In genomic region chr7:54778696-54779285, GRCh38 we compare ENCODE assay signal across 18 cellular contexts. TPM values are rescaled to one million over a fixed set of nuclear protein-coding genes. Genes with fewer than 3 reads are reported as not detected.
DNase-seq lines count a peak whose midpoint lies in the region; ATAC-seq, FAIRE-seq and TF ChIP-seq lines count a peak whose summit lies in the region.
"Had no signal": no experiment of that assay in that cellular context is flagged by ENCODE, and none has a peak within 500 bp of the region (broad histone marks: within the 10 kb centered on the region; RNA-seq: fewer than 3 reads in every experiment).

No MANE protein-coding gene starts in this region.

- H3K9me1 ChIP-seq in IMR-90 (ENCODE audit: insufficient read depth, low read length): no peaks in the 10 kb centered on the region

- peaks cover 11% of the 10 kb centered on the region; the same call in 1 of the 2 replicates for H3K9me2 ChIP-seq in GM23338 (ENCODE audit: insufficient read depth)
- no peaks in the 10 kb centered on the region for H3K9me2 ChIP-seq in Karpas-422 (replicated peaks; ENCODE audit: insufficient read depth, low read length)

- no peak overlapping the region for H2AK9ac ChIP-seq in IMR-90 (replicated peaks; ENCODE audit: low read depth, low read length, poor library complexity)

- peaks cover 8% of the 10 kb centered on the region; the same call in 1 of the 3 replicates for H3K4me1 ChIP-seq in A549
- H3K4me1 ChIP-seq in IMR-90 (ENCODE audit: control insufficient read depth, insufficient read depth, low read length): no peaks in the 10 kb centered on the region
- H3K4me1 ChIP-seq in astrocyte (ENCODE audit: insufficient read depth, low read length): no peaks in the 10 kb centered on the region
- H3K4me1 ChIP-seq in foreskin keratinocyte: no peaks in the 10 kb centered on the region
- peaks cover 18% of the 10 kb centered on the region for H3K4me1 ChIP-seq in GM23338 (ENCODE audit: insufficient read depth)
- H3K4me1 ChIP-seq in Karpas-422 (ENCODE audit: low read length): peaks cover 3% of the 10 kb centered on the region

- H3K14ac ChIP-seq in IMR-90 (replicated peaks; ENCODE audit: low read depth, low read length): no peak overlapping the region

- H4K20me1 ChIP-seq in IMR-90 (ENCODE audit: insufficient read depth, low read length) (no peaks in the 10 kb centered on the region), astrocyte (ENCODE audit: insufficient read depth, low read length) (no peaks in the 10 kb centered on the region), GM23338 (replicated peaks; ENCODE audit: insufficient read depth) (no peaks in the 10 kb centered on the region), Karpas-422 (ENCODE audit: insufficient read depth, low read depth, low read length) (no peaks in the 10 kb centered on the region)

- POLR2A ChIA-PET in A549 (lab: Yijun Ruan, JAX): no interaction called here
- POLR2A ChIA-PET in IMR-90 (lab: Charles Lee; ENCODE audit: unreplicated experiment): no interaction called here

- no peak overlapping the region for H4K5ac ChIP-seq in IMR-90 (ENCODE audit: low read depth, low read length)

- intact Hi-C loops in IMR-90 (cut with micrococcal nuclease): loop anchor here (10.0 kb wide), 2 partner anchors 416 to 796 kb away; partner anchors contain the start of gene VOPP1

- H3K4me1 Mint-ChIP-seq in astrocyte (ENCODE audit: low read depth, unreplicated experiment) (peaks cover 3% of the 10 kb centered on the region), GM23338 (peaks cover 24% of the 10 kb centered on the region)

- CTCF ChIA-PET in A549 (lab: Yijun Ruan, JAX): interaction anchor here (0.6 to 33.9 kb wide), 7 partner anchors 10 to 501 kb away, joined by 3 to 742 read pairs (median 4); no protein-coding TSS in a partner anchor
- CTCF ChIA-PET in IMR-90 (lab: Yijun Ruan, JAX): interaction anchor here (0.6 to 2.7 kb wide), 2 partner anchors 15 to 476 kb away, joined by 3 to 11 read pairs; no protein-coding TSS in a partner anchor

- no peaks in the 10 kb centered on the region for H3K9me3 ChIP-seq in A549
- H3K9me3 ChIP-seq in IMR-90 (ENCODE audit: control insufficient read depth, insufficient read depth, low read length): no peaks in the 10 kb centered on the region
- no peaks in the 10 kb centered on the region for H3K9me3 ChIP-seq in astrocyte (ENCODE audit: insufficient read depth, low read depth, low read length)
- H3K9me3 ChIP-seq in Karpas-422 (ENCODE audit: low read length): no peaks in the 10 kb centered on the region
- H3K9me3 ChIP-seq: HAP-1 had no signal

- no peak overlapping the region for H3K4ac ChIP-seq in IMR-90 (ENCODE audit: low read depth, low read length)

- TF ChIP-seq EP300 in A549 (IDR thresholded peaks at IDR 0.05): no peak

- no peak overlapping the region for H3K18ac ChIP-seq in IMR-90 (ENCODE audit: low read depth, low read length)

- H3K56ac ChIP-seq in IMR-90 (ENCODE audit: extremely low read depth, insufficient read depth, low read length): no peak overlapping the region

- ATAC-seq in A549 (no peak), IMR-90 (ENCODE audit: low read depth) (no peak), foreskin keratinocyte (peak; percentile 46), GM23338 (no peak)

- TF ChIP-seq CTCF in A549 (IDR thresholded peaks at IDR 0.05) (no peak), IMR-90 (conservative IDR thresholded peaks at IDR 0.05; ENCODE audit: low read depth, low read length) (no peak), astrocyte (IDR thresholded peaks at IDR 0.05; ENCODE audit: insufficient read depth, low read depth, low read length) (no peak), foreskin keratinocyte (conservative IDR thresholded peaks at IDR 0.05) (no peak), GM23338 (conservative IDR thresholded peaks at IDR 0.05; ENCODE audit: low read depth in 2 of 2) (no peak)

- H3K27ac Mint-ChIP-seq in astrocyte (ENCODE audit: unreplicated experiment) (no peak overlapping the region), GM23338 (no peak overlapping the region)
- H3K27ac Mint-ChIP-seq: B cell, CD14-positive monocyte, IgD-negative memory B cell had no signal

- H3K36me3 ChIP-seq in IMR-90 (ENCODE audit: control insufficient read depth, insufficient read depth, low read length) (no peaks in the 10 kb centered on the region), astrocyte (ENCODE audit: insufficient read depth, low read length) (no peaks in the 10 kb centered on the region), GM23338 (ENCODE audit: insufficient read depth) (0 out of 2 replicates have a peak, but pooled peaks cover 5% of the 10 kb centered on the region), Karpas-422 (ENCODE audit: insufficient read depth, low read length) (no peaks in the 10 kb centered on the region)
- H3K36me3 ChIP-seq: HAP-1 had no signal

- no peak overlapping the region for H3K4me3 Mint-ChIP-seq in astrocyte (ENCODE audit: unreplicated experiment)
- H3K4me3 Mint-ChIP-seq in GM23338: no peak overlapping the region
- H3K4me3 Mint-ChIP-seq: B cell, CD14-positive monocyte, IgD-negative memory B cell had no signal

- no peak overlapping the region for H3K9ac ChIP-seq in IMR-90 (ENCODE audit: low read depth, low read length)
- H3K9ac ChIP-seq in astrocyte (ENCODE audit: low read length): no peak overlapping the region
- H3K9ac ChIP-seq in Karpas-422 (ENCODE audit: low read length): no peak overlapping the region

- no peak for DNase-seq in A549 (ENCODE audit: low read depth in 1 of 2, low spot score in 1 of 2)
- DNase-seq in IMR-90: peak; percentile 47
- peak; percentile 18 for DNase-seq in astrocyte (ENCODE audit: low read depth)
- no peak for DNase-seq in foreskin keratinocyte
- DNase-seq in GM23338 (ENCODE audit: low spot score): no peak
- no peak for DNase-seq in Karpas-422
- DNase-seq in ureter (ENCODE audit: low spot score): no peak
- DNase-seq in middle frontal gyrus (ENCODE audit: extremely low spot score, low spot score): no peak
- DNase-seq: GF-D8, NCI-H1417, NCI-H187, NCI-H446 treated with DMSO at 0.1 percent for 48 hours, NCI-H526 treated with DMSO at 0.1 percent for 48 hours had no signal

- H3K27ac ChIP-seq in A549: no peak overlapping the region
- no peak overlapping the region for H3K27ac ChIP-seq in IMR-90 (ENCODE audit: insufficient read depth, low read length)
- H3K27ac ChIP-seq in astrocyte (ENCODE audit: low read depth, low read length): no peak overlapping the region
- H3K27ac ChIP-seq in foreskin keratinocyte: no peak overlapping the region
- H3K27ac ChIP-seq in GM23338 (ENCODE audit: low read depth): no peak overlapping the region
- no peak overlapping the region for H3K27ac ChIP-seq in Karpas-422 (ENCODE audit: low read length)

- no peak overlapping the region for H2BK15ac ChIP-seq in IMR-90 (ENCODE audit: low read depth, low read length)

- TF ChIP-seq POLR2A in A549 (IDR thresholded peaks at IDR 0.05; ENCODE audit: low read length) (no peak), IMR-90 (IDR thresholded peaks at IDR 0.05; ENCODE audit: low read depth, low read length) (no peak)

- dilution Hi-C loops in IMR-90 (cut with HindIII; ENCODE audit: low sequenced_read_pairs, unreplicated experiment): no loop called here

- H3K27me3 ChIP-seq in IMR-90 (ENCODE audit: control insufficient read depth, insufficient read depth, low read length): no peaks in the 10 kb centered on the region
- no peaks in the 10 kb centered on the region for H3K27me3 ChIP-seq in astrocyte (ENCODE audit: insufficient read depth, low read length)
- H3K27me3 ChIP-seq in foreskin keratinocyte: no peaks in the 10 kb centered on the region
- H3K27me3 ChIP-seq in GM23338 (ENCODE audit: insufficient read depth): no peaks in the 10 kb centered on the region; the same call in 1 of the 2 replicates
- no peaks in the 10 kb centered on the region for H3K27me3 ChIP-seq in Karpas-422 (ENCODE audit: low read length)

- H3K4me2 ChIP-seq in A549 (no peak overlapping the region), IMR-90 (ENCODE audit: low read depth, low read length) (no peak overlapping the region), astrocyte (ENCODE audit: low read length) (no peak overlapping the region), GM23338 (no peak overlapping the region), Karpas-422 (ENCODE audit: low read depth, low read length, poor library complexity, severe bottlenecking) (no peak overlapping the region)

- H3K79me1 ChIP-seq in IMR-90 (ENCODE audit: low read depth in 1 of 2, low read length in 2 of 2): no peaks in the 10 kb centered on the region

- peaks cover 2% of the 10 kb centered on the region for H3K36me3 Mint-ChIP-seq in astrocyte (ENCODE audit: low read depth, unreplicated experiment)
- H3K36me3 Mint-ChIP-seq in GM23338 (ENCODE audit: low read depth): peaks cover 26% of the 10 kb centered on the region
- H3K36me3 Mint-ChIP-seq: CD14-positive monocyte, IgD-negative memory B cell had no signal

- in situ Hi-C loops in IMR-90 (cut with MboI; ENCODE audit: low sequenced_read_pairs): loop anchor here (25.0 kb wide), 1 partner anchor 384 kb away; no protein-coding TSS in a partner anchor

- no peaks in the 10 kb centered on the region for H3K79me2 ChIP-seq in astrocyte (ENCODE audit: insufficient read depth, low read length)
- H3K79me2 ChIP-seq in GM23338 (replicated peaks; ENCODE audit: insufficient read depth): no peaks in the 10 kb centered on the region
- no peaks in the 10 kb centered on the region for H3K79me2 ChIP-seq in Karpas-422 (ENCODE audit: low read length)

- no peaks in the 10 kb centered on the region for H3F3A ChIP-seq in GM23338 (replicated peaks; ENCODE audit: low read depth)

- no peak overlapping the region for H2BK5ac ChIP-seq in IMR-90 (ENCODE audit: low read depth, low read length, poor library complexity, severe bottlenecking)

- H3K27me3 Mint-ChIP-seq in astrocyte (ENCODE audit: low read depth, unreplicated experiment) (peaks cover 3% of the 10 kb centered on the region), GM23338 (ENCODE audit: insufficient read depth, low read depth, poor library complexity) (peaks cover 4% of the 10 kb centered on the region)

- H4K91ac ChIP-seq in IMR-90 (ENCODE audit: insufficient read depth, low read depth, low read length): no peak overlapping the region

- H2AFZ ChIP-seq in IMR-90 (replicated peaks; ENCODE audit: low read length, poor library complexity): no peak overlapping the region
- H2AFZ ChIP-seq in astrocyte (ENCODE audit: low read depth, low read length): no peak overlapping the region
- no peak overlapping the region for H2AFZ ChIP-seq in GM23338
- no peak overlapping the region for H2AFZ ChIP-seq in Karpas-422 (ENCODE audit: low read length)

- H4K8ac ChIP-seq in IMR-90 (ENCODE audit: low read depth in 2 of 2, low read length in 2 of 2): no peak overlapping the region

- H2AK5ac ChIP-seq in IMR-90 (ENCODE audit: low read depth, low read length): no peak overlapping the region

- no peak overlapping the region for H2BK20ac ChIP-seq in IMR-90 (ENCODE audit: low read depth, low read length)

- 69% methylated on average over 3 of the region's 3 CpGs for WGBS in A549 (ENCODE audit: missing lambda C conversion rate)
- WGBS in IMR-90 (ENCODE audit: extremely low coverage in 2 of 2, insufficient read length in 1 of 2), 2 experiments: no CpG with 5 or more reads among the region's 3 CpGs

- H3K23ac ChIP-seq in IMR-90 (ENCODE audit: low read depth, low read length): no peak overlapping the region

- no peak overlapping the region for H2BK120ac ChIP-seq in IMR-90 (ENCODE audit: low read depth, low read length)

- peaks cover 4% of the 10 kb centered on the region for H3K9me3 Mint-ChIP-seq in astrocyte (ENCODE audit: unreplicated experiment)
- H3K9me3 Mint-ChIP-seq in GM23338: peaks cover 29% of the 10 kb centered on the region

- no TSS peak for BruUV-seq in IMR-90 (replicated peaks; lab: Mats Ljungman, UMichigan)

- FAIRE-seq in A549 (lab: Jason Lieb, UNC) (peak; percentile 49), astrocyte (lab: Jason Lieb, UNC) (no peak)
- FAIRE-seq: A204.1 had no signal

- H3K4me3 ChIP-seq in A549 (no peak overlapping the region), IMR-90 (ENCODE audit: insufficient read depth, low read depth, low read length) (no peak overlapping the region), astrocyte (ENCODE audit: insufficient read depth, low read depth, low read length) (no peak overlapping the region), GM23338 (no peak overlapping the region), Karpas-422 (ENCODE audit: low read length) (no peak overlapping the region)
- H3K4me3 ChIP-seq: HAP-1 had no signal

- no peak for TF ChIP-seq RAD21 in A549 (conservative IDR thresholded peaks at IDR 0.05 in 1 of 2, IDR thresholded peaks at IDR 0.05 in 1 of 2)
- no peak for TF ChIP-seq RAD21 in IMR-90 (IDR thresholded peaks at IDR 0.05; ENCODE audit: low read length)

RNA-seq across cellular contexts. Expression of gene SEC61G, which starts 19.8 kb away (rescaled TPM):
- polyA plus RNA-seq in A549 (2011; rRNA removed): 290 and 356 TPM in 2 replicates
- polyA plus RNA-seq in A549 (2012; cell fraction: cytosol; rRNA removed): 127 and 162 TPM in 2 replicates
- 34.5 and 120 TPM in 2 replicates for polyA plus RNA-seq in A549 (2012; cell fraction: nucleus; rRNA removed)
- 394 to 427 TPM (median 421 TPM) in 3 replicates for polyA plus RNA-seq in A549 (2017; fragmentation: RNase III; extraction: RNeasy Plus Mini Kit Qiagen cat#74134 plus additional on column Dnase treatment)
- polyA minus RNA-seq in A549 (2011; rRNA and poly(A)+ RNA removed): 79.3 and 85.4 TPM in 2 replicates
- total RNA-seq in IMR-90 (2012; rRNA removed): 387 and 3,014 TPM in 2 replicates
- 426 and 685 TPM in 2 replicates for polyA plus RNA-seq in IMR-90 (2012; rRNA removed)
- polyA plus RNA-seq in IMR-90 (2012; cell fraction: cytosol; rRNA removed): 85.7 and 214 TPM in 2 replicates
- 12.9 and 140 TPM in 2 replicates for polyA plus RNA-seq in IMR-90 (2012; cell fraction: nucleus; rRNA removed; ENCODE audit: low replicate concordance)
- total RNA-seq in astrocyte: 280 TPM in 2 replicates
- total RNA-seq in foreskin keratinocyte: 212 and 248 TPM in 2 replicates
- 415 and 457 TPM in 2 replicates for polyA plus RNA-seq in foreskin keratinocyte
- total RNA-seq in GM23338 (2014; rRNA removed; shearing (Covaris generic)): 350 and 503 TPM in 2 replicates
- 483 and 497 TPM in 2 replicates for polyA plus RNA-seq in GM23338 (2016; fragmentation: Nextera tagmentation; extraction: Ambion mirVana)
- 76.8 and 179 TPM in 2 replicates for total RNA-seq in Karpas-422 (2014; rRNA removed; shearing (Covaris generic); ENCODE audit: low replicate concordance)
- 59.2 TPM for total RNA-seq in ureter

Comparison
In these comparisons a context has a peak if more than half of its experiments do, and no peak if none do; other contexts are left out.
1. DNase-seq: peak in IMR-90 (single experiment) and astrocyte (single experiment); none in A549 (0 of 2), foreskin keratinocyte (0 of 2), GM23338 (single experiment), Karpas-422 (single experiment), ureter (single experiment) and middle frontal gyrus (single experiment).